Comparison of ENCODE assay signal across 24 cellular contexts in genomic region chr7:112485766-112486165, GRCh38.
"Had no signal": no experiment of that assay in that cellular context is flagged by ENCODE, and none has a peak within 500 bp of the region (broad histone marks: within the 10 kb centered on the region; RNA-seq: fewer than 3 reads in every experiment).

No MANE protein-coding gene starts in this region.

- H3K27ac ChIP-seq: body of pancreas, RWPE1, SJCRH30 had no signal

- H3K4me3 ChIP-seq: body of pancreas, Peyer's patch, SJCRH30 had no signal

- H3K9me3 ChIP-seq: body of pancreas, Peyer's patch, SJCRH30 had no signal

- H3K36me3 ChIP-seq: Peyer's patch, SJCRH30 had no signal

- H3K4me1 ChIP-seq: Peyer's patch had no signal

- H3K27me3 ChIP-seq: body of pancreas, Peyer's patch, SJCRH30 had no signal

- ATAC-seq: activated CD4-positive, CD25-positive, alpha-beta regulatory T cell treated with anti-CD3 and anti-CD28 coated beads, Interleukin-2, amount 50 U/mL, for 24 hours; activated CD8-positive, alpha-beta T cell treated with anti-CD3 and anti-CD28 coated beads for 36 hours; body of pancreas; SK-N-SH treated with all-trans-retinoic acid at 6 μM for 48 hours had no signal

- DNase-seq: activated CD4-positive, alpha-beta T cell treated with anti-CD3 and anti-CD28 coated beads for 4 hours; activated CD8-positive, alpha-beta memory T cell treated with anti-CD3 and anti-CD28 coated beads, Interleukin-2, amount 50 U/mL, for 4 hours; activated CD8-positive, alpha-beta T cell treated with anti-CD3 and anti-CD28 coated beads for 36 hours; activated naive CD4-positive, alpha-beta T cell treated with anti-CD3 and anti-CD28 coated beads, Interleukin-2, amount 50 U/mL, for 16 hours; aorta; body of pancreas; central memory CD4-positive, alpha-beta T cell; KG1; NCI-H1048; NCI-H146; NCI-H187 treated with DMSO at 0.1 percent for 48 hours; NCI-H2081 treated with DMSO at 0.1 percent for 48 hours; NCI-H446; NCI-H526; NCI-H774; NK-92 treated with Interleukin-12 subunit alpha and Interleukin-12 subunit beta, amount 100 ng/mL, for 24 hours; OCI-M1; Peyer's patch; Right ventricle myocardium superior; SJCRH30; SW 1271 had no signal
